8 cellular contexts compared by ENCODE assay signal in the genomic region with DNA sequence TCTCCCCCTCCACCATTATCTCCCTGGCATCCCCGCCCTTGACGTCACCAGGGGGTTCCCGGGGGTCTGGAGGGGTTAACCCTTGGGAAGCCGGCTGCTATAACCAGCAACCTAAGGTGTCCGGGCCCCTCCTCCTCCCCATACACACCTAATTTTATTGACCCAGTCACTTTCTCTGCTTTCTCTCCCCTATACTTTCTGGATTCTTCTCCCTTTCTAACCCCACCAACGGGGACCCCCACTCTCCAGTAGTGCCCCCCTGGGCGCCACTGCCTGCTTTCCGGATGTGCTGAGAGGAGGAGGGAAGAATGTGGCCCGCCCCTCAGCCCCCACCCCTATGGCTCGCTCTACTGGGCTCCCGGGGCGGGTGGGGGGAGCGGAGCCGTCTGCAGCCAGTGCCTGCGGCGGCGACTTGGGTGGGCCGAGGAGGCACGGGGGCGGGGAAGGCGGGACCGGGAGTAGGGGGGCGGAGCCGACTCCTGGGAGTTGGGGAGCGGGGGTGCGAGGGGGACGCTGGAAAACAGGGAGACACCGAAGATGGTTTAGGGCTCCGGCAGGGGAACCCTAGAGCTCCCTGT. TPM values are rescaled to one million over a fixed set of nuclear protein-coding genes. Genes with fewer than 3 reads are reported as not detected.
A peak's percentile ranks its signal among the peaks of the same experiment; 100 is the strongest.
DNase-seq lines count a peak whose midpoint lies in the region; ATAC-seq and TF ChIP-seq lines count a peak whose summit lies in the region.

No MANE protein-coding gene starts in this region.

- H3K9me3 ChIP-seq in BLaER1: no peaks in the 10 kb centered on the region
- H3K9me3 ChIP-seq in naive thymus-derived CD4-positive, alpha-beta T cell (ENCODE audit: control insufficient read depth in 2 of 3, low read length in 3 of 3): no peaks in the 10 kb centered on the region

- TF ChIP-seq CTCF in activated B cell treated with CpG ODN at 0.5 μM for 24 hours (IDR thresholded peaks at IDR 0.05): no peak

- peak overlapping the region; percentile 74 for H3K9ac ChIP-seq in BLaER1

- H3K27ac ChIP-seq in BLaER1: no peak overlapping the region
- no peak overlapping the region for H3K27ac ChIP-seq in naive thymus-derived CD4-positive, alpha-beta T cell (ENCODE audit: low read depth, low read length)

- H3K4me3 ChIP-seq in BLaER1: peak overlapping the region; percentile 70
- peak overlapping the region; percentile 56 for H3K4me3 ChIP-seq in naive thymus-derived CD4-positive, alpha-beta T cell (ENCODE audit: low read length)

- CTCF ChIA-PET in HEK293T (lab: Yijun Ruan, JAX): interaction anchor here (0.6 to 1.7 kb wide), 4 partner anchors 19 to 247 kb away, joined by 3 to 4 read pairs (median 3); partner anchors contain the start of gene ARHGAP9
- CTCF ChIA-PET in activated B cell treated with CpG ODN at 0.5 μM for 24 hours (lab: Charles Lee): interaction anchor here (0.8 to 6.7 kb wide), 4 partner anchors 8 to 196 kb away, joined by 3 to 74 read pairs (median 4); partner anchors contain the start of gene ARHGAP9
- CTCF ChIA-PET in naive thymus-derived CD4-positive, alpha-beta T cell (lab: Charles Lee): interaction anchor here (0.6 to 6.5 kb wide), 5 partner anchors 8 to 1584 kb away, joined by 3 to 101 read pairs (median 4); partner anchors contain the start of genes ARHGAP9 and R3HDM2

- ATAC-seq in activated B cell treated with CpG ODN at 0.5 μM for 24 hours (ENCODE audit: low read depth) (peak; percentile 4), HG02870 (IDR thresholded peaks at IDR 0.05; ENCODE audit: unreplicated experiment) (no peak), GM21723 (IDR thresholded peaks at IDR 0.05; ENCODE audit: unreplicated experiment) (no peak)
- ATAC-seq in naive thymus-derived CD4-positive, alpha-beta T cell: no peak

- H3K4me3 Mint-ChIP-seq in activated B cell treated with CpG ODN at 0.5 μM for 24 hours: peak overlapping the region; percentile 97
- H3K4me3 Mint-ChIP-seq in naive thymus-derived CD4-positive, alpha-beta T cell: peak overlapping the region; percentile 78 to 93 (median 88)

- intact Hi-C loops in activated B cell treated with CpG ODN at 0.5 μM for 24 hours (cut with micrococcal nuclease): no loop called here
- intact Hi-C loops in naive thymus-derived CD4-positive, alpha-beta T cell (cut with micrococcal nuclease): no loop called here

- POLR2A ChIA-PET in HEK293T (lab: Yijun Ruan, JAX): interaction anchor here (0.9 to 2.9 kb wide), 3 partner anchors 9 to 216 kb away, joined by 3 to 10 read pairs (median 7); partner anchors contain the start of gene DDIT3
- POLR2A ChIA-PET in activated B cell treated with CpG ODN at 0.5 μM for 24 hours (lab: Charles Lee): interaction anchor here (0.6 to 6.9 kb wide), 9 partner anchors 9 to 244 kb away, joined by 3 to 133 read pairs (median 6); partner anchors contain the start of genes ARHGAP9, DDIT3 and R3HDM2
- POLR2A ChIA-PET in naive thymus-derived CD4-positive, alpha-beta T cell (lab: Charles Lee): interaction anchor here (0.6 to 6.9 kb wide), 7 partner anchors 10 to 381 kb away, joined by 3 to 81 read pairs (median 4); partner anchors contain the start of genes ARHGAP9 and DDIT3

- H3K36me3 ChIP-seq in BLaER1: no peaks in the 10 kb centered on the region
- H3K36me3 ChIP-seq in naive thymus-derived CD4-positive, alpha-beta T cell (ENCODE audit: control insufficient read depth in 2 of 3, insufficient read depth in 3 of 3, low read length in 3 of 3): no peaks in the 10 kb centered on the region

- H3K4me1 ChIP-seq in BLaER1: peaks cover 47% of the 10 kb centered on the region
- H3K4me1 ChIP-seq in naive thymus-derived CD4-positive, alpha-beta T cell (ENCODE audit: control insufficient read depth in 2 of 2, insufficient read depth in 2 of 2, low read length in 2 of 2): peaks cover 21 to 30% of the 10 kb centered on the region in 2 donors

- peaks cover 7% of the 10 kb centered on the region for H4K20me1 ChIP-seq in BLaER1

- DNase-seq in HEK293T (ENCODE audit: extremely low spot score) (peak; percentile 74), activated B cell treated with CpG ODN at 0.5 μM for 24 hours (peak; percentile 40), fibroblast of gingiva (ENCODE audit: low read depth) (peak; percentile 29), GOT3 (lab: John Stamatoyannopoulos, UW) (no peak)
- peak in 3 of 9 donors; percentile 8 to 45 (median 43) for DNase-seq in naive thymus-derived CD4-positive, alpha-beta T cell

- H3K4me1 Mint-ChIP-seq in activated B cell treated with CpG ODN at 0.5 μM for 24 hours: peaks cover 56% of the 10 kb centered on the region
- H3K4me1 Mint-ChIP-seq in naive thymus-derived CD4-positive, alpha-beta T cell: peaks cover 33 to 50% (median 42%) of the 10 kb centered on the region in 7 donors

- peaks cover 20% of the 10 kb centered on the region for H3K27me3 ChIP-seq in BLaER1
- no peaks in the 10 kb centered on the region for H3K27me3 ChIP-seq in naive thymus-derived CD4-positive, alpha-beta T cell (ENCODE audit: control insufficient read depth in 2 of 2, insufficient read depth in 2 of 2, low read length in 2 of 2)

- peaks cover 13% of the 10 kb centered on the region for H3K36me3 Mint-ChIP-seq in activated B cell treated with CpG ODN at 0.5 μM for 24 hours (ENCODE audit: low read depth)
- H3K36me3 Mint-ChIP-seq in naive thymus-derived CD4-positive, alpha-beta T cell: no peaks in the 10 kb centered on the region

- no peaks in the 10 kb centered on the region for H3K27me3 Mint-ChIP-seq in activated B cell treated with CpG ODN at 0.5 μM for 24 hours
- H3K27me3 Mint-ChIP-seq in naive thymus-derived CD4-positive, alpha-beta T cell: peaks cover 0 to 22% (median 8%) of the 10 kb centered on the region in 5 donors

- peak overlapping the region; percentile 98 for H3K4me2 ChIP-seq in BLaER1

- peak overlapping the region; percentile 84 for H3K27ac Mint-ChIP-seq in activated B cell treated with CpG ODN at 0.5 μM for 24 hours
- peak overlapping the region in 7 of 9 donors; percentile 5 to 88 (median 60) for H3K27ac Mint-ChIP-seq in naive thymus-derived CD4-positive, alpha-beta T cell

- H3K9me3 Mint-ChIP-seq in activated B cell treated with CpG ODN at 0.5 μM for 24 hours: no peaks in the 10 kb centered on the region
- peaks cover 0 to 2% (median 0%) of the 10 kb centered on the region in 11 donors for H3K9me3 Mint-ChIP-seq in naive thymus-derived CD4-positive, alpha-beta T cell

TF ChIP-seq in HEK293T, 16 proteins besides CTCF, POLR2A, EP300 and RAD21:
- TF ChIP-seq TARDBP (IDR thresholded peaks at IDR 0.05) (no peak), ELF4 (IDR thresholded peaks at IDR 0.05) (no peak), FOXM1 (IDR thresholded peaks at IDR 0.05; ENCODE audit: borderline replicate concordance) (no peak), ARNT (IDR thresholded peaks at IDR 0.05) (no peak), SP1 (IDR thresholded peaks at IDR 0.05) (no peak), FOXK2 (IDR thresholded peaks at IDR 0.05) (no peak), ZNF384 (IDR thresholded peaks at IDR 0.05) (no peak), LEF1 (IDR thresholded peaks at IDR 0.05; ENCODE audit: borderline replicate concordance) (no peak), CTBP1 (IDR thresholded peaks at IDR 0.05; ENCODE audit: borderline replicate concordance) (no peak), SUZ12 (IDR thresholded peaks at IDR 0.05) (no peak), NFRKB (IDR thresholded peaks at IDR 0.05) (no peak), FOXA1 (IDR thresholded peaks at IDR 0.05) (no peak), HDGF (IDR thresholded peaks at IDR 0.05; ENCODE audit: borderline replicate concordance) (no peak), L3MBTL2 (conservative IDR thresholded peaks at IDR 0.05) (no peak), BHLHE40 (IDR thresholded peaks at IDR 0.05; ENCODE audit: borderline replicate concordance) (no peak)
- TF ChIP-seq, protein P1, sequence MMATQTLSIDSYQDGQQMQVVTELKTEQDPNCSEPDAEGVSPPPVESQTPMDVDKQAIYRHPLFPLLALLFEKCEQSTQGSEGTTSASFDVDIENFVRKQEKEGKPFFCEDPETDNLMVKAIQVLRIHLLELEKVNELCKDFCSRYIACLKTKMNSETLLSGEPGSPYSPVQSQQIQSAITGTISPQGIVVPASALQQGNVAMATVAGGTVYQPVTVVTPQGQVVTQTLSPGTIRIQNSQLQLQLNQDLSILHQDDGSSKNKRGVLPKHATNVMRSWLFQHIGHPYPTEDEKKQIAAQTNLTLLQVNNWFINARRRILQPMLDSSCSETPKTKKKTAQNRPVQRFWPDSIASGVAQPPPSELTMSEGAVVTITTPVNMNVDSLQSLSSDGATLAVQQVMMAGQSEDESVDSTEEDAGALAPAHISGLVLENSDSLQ (IDR thresholded peaks at IDR 0.05): no peak

RNA-seq across cellular contexts. Expression of gene GLI1, which starts 1.8 kb away (rescaled TPM):
- 0.51 and 1.3 TPM in 2 replicates for total RNA-seq in activated B cell treated with CpG ODN at 0.5 μM for 24 hours
- 1 to 10 TPM in 2 of 5 experiments, under 1 TPM in 3; 0.39 to 1.4 (median 0.45) TPM for total RNA-seq in naive thymus-derived CD4-positive, alpha-beta T cell
- not detected for polyA plus RNA-seq in naive thymus-derived CD4-positive, alpha-beta T cell

RNA-seq across cellular contexts. Expression of gene INHBE, which starts 6.3 kb away (rescaled TPM):
- total RNA-seq in activated B cell treated with CpG ODN at 0.5 μM for 24 hours: 0.07 and 0.29 TPM in 2 replicates
- total RNA-seq in naive thymus-derived CD4-positive, alpha-beta T cell: under 1 TPM in 1 of 5 experiments, not detected in 4; 0.12 TPM
- not detected for polyA plus RNA-seq in naive thymus-derived CD4-positive, alpha-beta T cell

RNA-seq across cellular contexts. Expression of gene ARHGAP9, which starts 18.3 kb away (rescaled TPM):
- 98.8 and 104 TPM in 2 replicates for total RNA-seq in activated B cell treated with CpG ODN at 0.5 μM for 24 hours
- total RNA-seq in naive thymus-derived CD4-positive, alpha-beta T cell: 100 to 1,000 TPM; 201 to 366 (median 347) TPM
- 100 to 1,000 TPM; 198 to 283 TPM for polyA plus RNA-seq in naive thymus-derived CD4-positive, alpha-beta T cell

RNA-seq across cellular contexts. Expression of gene MARS1, which starts 26.5 kb away (rescaled TPM):
- 368 and 425 TPM in 2 replicates for total RNA-seq in activated B cell treated with CpG ODN at 0.5 μM for 24 hours
- total RNA-seq in naive thymus-derived CD4-positive, alpha-beta T cell: 100 to 1,000 TPM; 178 to 229 (median 197) TPM
- 100 to 1,000 TPM in 1 of 2 donors, 10 to 100 TPM in 1; 86.0 to 118 TPM for polyA plus RNA-seq in naive thymus-derived CD4-positive, alpha-beta T cell

RNA-seq across cellular contexts. Expression of gene INHBC, which starts 26.8 kb away (rescaled TPM):
- 0.10 TPM in 1 of 2 replicates, not detected in the other for total RNA-seq in activated B cell treated with CpG ODN at 0.5 μM for 24 hours
- total RNA-seq in naive thymus-derived CD4-positive, alpha-beta T cell: under 1 TPM in 1 of 5 experiments, not detected in 4; 0.16 TPM
- polyA plus RNA-seq in naive thymus-derived CD4-positive, alpha-beta T cell: not detected
